ENCODE assay signal across 20 cellular contexts in the genomic region with DNA sequence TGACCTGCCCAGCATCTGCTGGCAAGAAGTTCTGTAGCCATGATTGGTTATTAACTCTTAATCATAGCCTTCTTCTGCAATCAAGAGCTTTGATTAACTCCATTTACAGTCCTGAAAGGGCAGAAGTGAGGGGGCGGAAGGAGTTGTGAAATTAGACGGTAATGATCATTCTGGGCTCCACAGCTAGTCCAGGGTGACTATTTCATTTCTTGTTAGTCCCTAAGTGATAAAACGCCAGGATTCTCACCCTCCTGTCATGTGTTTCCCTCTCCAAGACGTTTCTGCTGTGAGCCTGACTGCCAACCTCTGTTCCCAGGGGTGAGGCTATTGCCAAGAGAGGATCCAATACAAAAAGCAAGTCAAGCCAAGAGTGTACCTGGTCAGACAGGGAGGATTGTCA.
"Had no signal": no experiment of that assay in that cellular context is flagged by ENCODE, and none has a peak within 500 bp of the region (broad histone marks: within the 10 kb centered on the region; RNA-seq: fewer than 3 reads in every experiment).

No MANE protein-coding gene starts in this region.

- H3K27me3 ChIP-seq: left lung, neural progenitor cell, neutrophil, right atrium auricular region, sigmoid colon, spleen, tibial nerve, uterus had no signal

- H3K4me3 ChIP-seq: left lung, lower lobe of right lung, neural progenitor cell, right atrium auricular region, sigmoid colon, spleen, tibial nerve, uterus had no signal

- H3K27ac ChIP-seq: left lung, lower lobe of right lung, neural progenitor cell, neutrophil, right atrium auricular region, sigmoid colon, spleen, uterus had no signal

- H3K9ac ChIP-seq: neural progenitor cell had no signal

- H3K4me1 ChIP-seq: left lung, lower lobe of right lung, neural progenitor cell, right atrium auricular region, sigmoid colon, spleen, uterus had no signal

- H3K4me2 ChIP-seq: neural progenitor cell had no signal

- H3K36me3 ChIP-seq: left lung, lower lobe of right lung, neural progenitor cell, neutrophil, right atrium auricular region, sigmoid colon, spleen, tibial nerve, uterus had no signal

- DNase-seq: hippocampal formation; kidney glomerular epithelial cell; left colon; left lung; lower lobe of right lung; naive B cell; natural killer cell; nephron progenitor cell; occipital lobe; sigmoid colon; small intestine; spleen; stimulated activated CD4-positive, alpha-beta T cell treated with anti-CD3 and anti-CD28 coated beads, Interleukin-4, amount 100 ng/mL, for 24 hours; stimulated activated naive CD4-positive, alpha-beta T cell; uterus had no signal

- ATAC-seq: left colon; left lung; lower lobe of right lung; natural killer cell; stimulated activated effector memory CD8-positive, alpha-beta T cell treated with anti-CD3 and anti-CD28 coated beads, Interleukin-12 subunit alpha, Interleukin-12 subunit beta, amount 100 ng/mL, for 72 hours had no signal
